Comparison of ENCODE assay signal across 13 cellular contexts in the genomic region with DNA sequence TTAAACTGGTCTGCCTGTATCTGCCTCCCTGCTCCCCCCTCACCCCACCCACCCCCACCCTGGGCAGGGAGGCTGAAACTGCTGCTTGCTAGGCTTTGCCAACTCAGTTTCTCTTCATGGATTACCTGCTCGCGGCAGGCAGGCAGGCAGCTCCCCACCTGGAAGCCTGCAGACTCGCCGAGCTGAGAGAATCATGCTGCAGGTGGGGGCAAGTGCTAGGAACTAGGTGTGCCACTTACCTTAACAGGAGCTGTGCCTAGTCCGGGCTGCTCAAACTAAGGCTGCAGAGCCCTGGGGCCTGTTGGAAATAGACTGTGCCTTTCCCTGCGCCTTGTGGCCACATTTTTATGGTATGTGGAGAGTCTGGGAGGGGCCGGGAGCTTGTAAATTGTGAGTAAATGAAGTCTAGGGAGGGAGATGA. TPM values are rescaled to one million over a fixed set of nuclear protein-coding genes. Genes with fewer than 3 reads are reported as not detected.
DNase-seq lines count a peak whose midpoint lies in the region; ATAC-seq, FAIRE-seq and TF ChIP-seq lines count a peak whose summit lies in the region.
"Had no signal": no experiment of that assay in that cellular context is flagged by ENCODE, and none has a peak within 500 bp of the region (broad histone marks: within the 10 kb centered on the region; RNA-seq: fewer than 3 reads in every experiment).

No MANE protein-coding gene starts in this region.

- no peak overlapping the region for H3K4me3 ChIP-seq in subcutaneous abdominal adipose tissue (ENCODE audit: low read depth in 1 of 5, low read length in 5 of 5)

- H3K36me3 ChIP-seq in subcutaneous abdominal adipose tissue (ENCODE audit: control insufficient read depth in 5 of 5, insufficient read depth in 5 of 5, low read length in 5 of 5) = peaks cover 0 to 3% (median 0%) of the 10 kb centered on the region in 5 donors

- no peak for TF ChIP-seq POLR2A in GM12892 (IDR thresholded peaks at IDR 0.05; ENCODE audit: low read depth, low read length)

- peak; percentile 9 for ATAC-seq in activated CD8-positive, alpha-beta memory T cell treated with anti-CD3 and anti-CD28 coated beads, Interleukin-2, amount 10 ng/mL, durations not matched to agents 7 days and 5 days
- ATAC-seq in foreskin keratinocyte = peak; percentile 54
- ATAC-seq in GM21526 (IDR thresholded peaks at IDR 0.05; ENCODE audit: low FRiP score, unreplicated experiment) = no peak
- ATAC-seq: HCT116 had no signal

- peak; percentile 12 for TF ChIP-seq CTCF in foreskin keratinocyte (conservative IDR thresholded peaks at IDR 0.05)

- peak overlapping the region; percentile 21 for H3K4me3 Mint-ChIP-seq in activated CD8-positive, alpha-beta memory T cell treated with anti-CD3 and anti-CD28 coated beads, Interleukin-2, amount 10 ng/mL, durations not matched to agents 7 days and 5 days
- no peak overlapping the region for H3K4me3 Mint-ChIP-seq in activated CD4-positive, alpha-beta memory T cell treated with anti-CD3 and anti-CD28 coated beads for 36 hours
- H3K4me3 Mint-ChIP-seq: dendritic cell treated with granulocyte-macrophage colony-stimulating factor and Interleukin-4, amounts not matched to agents 40 ng/mL and 50 ng/mL, for 4 days had no signal

- intact Hi-C loops in activated CD4-positive, alpha-beta memory T cell treated with anti-CD3 and anti-CD28 coated beads for 36 hours (cut with micrococcal nuclease) = no loop called here

- no peak for DNase-seq in activated CD8-positive, alpha-beta memory T cell treated with anti-CD3 and anti-CD28 coated beads, Interleukin-2, amount 10 ng/mL, durations not matched to agents 7 days and 5 days
- DNase-seq in activated CD8-positive, alpha-beta memory T cell treated with anti-CD3 and anti-CD28 coated beads, Interleukin-2, amount 50 U/mL, for 4 hours = no peak
- no peak for DNase-seq in activated CD4-positive, alpha-beta memory T cell treated with anti-CD3 and anti-CD28 coated beads for 36 hours
- DNase-seq in foreskin keratinocyte (peak in 1 of 2 donors; percentile 68), GM12892 (ENCODE audit: insufficient read length) (no peak)
- DNase-seq in effector CD8-positive, alpha-beta T cell (lab: John Stamatoyannopoulos, UW) = no peak
- DNase-seq: NCI-H1092, NCI-H82 had no signal

- H3K27ac ChIP-seq in foreskin keratinocyte (no peak overlapping the region), subcutaneous abdominal adipose tissue (ENCODE audit: low read depth, low read length) (peak overlapping the region; percentile 77)

- H3K4me1 ChIP-seq in foreskin keratinocyte (peaks cover 13% of the 10 kb centered on the region), subcutaneous abdominal adipose tissue (ENCODE audit: control insufficient read depth in 5 of 5, insufficient read depth in 5 of 5, low read length in 5 of 5) (peaks cover 23 to 73% (median 70%) of the 10 kb centered on the region in 5 donors)

- CTCF ChIA-PET in activated CD8-positive, alpha-beta memory T cell treated with anti-CD3 and anti-CD28 coated beads, Interleukin-2, amount 10 ng/mL, durations not matched to agents 7 days and 5 days (lab: Charles Lee) = interaction anchor here (0.8 to 6.5 kb wide), 4 partner anchors 18 to 77 kb away, joined by 3 to 44 read pairs (median 5); a partner anchor contains a TSS
- CTCF ChIA-PET in activated CD4-positive, alpha-beta memory T cell treated with anti-CD3 and anti-CD28 coated beads for 36 hours (lab: Charles Lee) = interaction anchor here (0.5 to 1.9 kb wide), 3 partner anchors 32 to 130 kb away, joined by 3 to 9 read pairs (median 4); a partner anchor contains a TSS

- H3K27me3 Mint-ChIP-seq in activated CD8-positive, alpha-beta memory T cell treated with anti-CD3 and anti-CD28 coated beads, Interleukin-2, amount 10 ng/mL, durations not matched to agents 7 days and 5 days = no peaks in the 10 kb centered on the region
- H3K27me3 Mint-ChIP-seq in activated CD4-positive, alpha-beta memory T cell treated with anti-CD3 and anti-CD28 coated beads for 36 hours = no peaks in the 10 kb centered on the region
- H3K27me3 Mint-ChIP-seq: dendritic cell treated with granulocyte-macrophage colony-stimulating factor and Interleukin-4, amounts not matched to agents 40 ng/mL and 50 ng/mL, for 4 days had no signal

- no peak for FAIRE-seq in GM12892 (lab: Jason Lieb, UNC)

- peaks cover 22% of the 10 kb centered on the region for H3K36me3 Mint-ChIP-seq in activated CD8-positive, alpha-beta memory T cell treated with anti-CD3 and anti-CD28 coated beads, Interleukin-2, amount 10 ng/mL, durations not matched to agents 7 days and 5 days
- H3K36me3 Mint-ChIP-seq in activated CD4-positive, alpha-beta memory T cell treated with anti-CD3 and anti-CD28 coated beads for 36 hours = peaks cover 10% of the 10 kb centered on the region

- H3K9me3 ChIP-seq in subcutaneous abdominal adipose tissue (ENCODE audit: control insufficient read depth in 5 of 5, low read length in 5 of 5) = no peaks in the 10 kb centered on the region

- no peaks in the 10 kb centered on the region for H3K27me3 ChIP-seq in foreskin keratinocyte
- no peaks in the 10 kb centered on the region for H3K27me3 ChIP-seq in subcutaneous abdominal adipose tissue (ENCODE audit: control insufficient read depth in 5 of 5, insufficient read depth in 4 of 5, low read length in 5 of 5)

- POLR2A ChIA-PET in activated CD4-positive, alpha-beta memory T cell treated with anti-CD3 and anti-CD28 coated beads for 36 hours (lab: Charles Lee) = interaction anchor here (0.6 to 0.9 kb wide), 2 partner anchors 19 to 32 kb away, joined by 3 read pairs; no protein-coding TSS in a partner anchor

- H3K9ac ChIP-seq in subcutaneous abdominal adipose tissue (ENCODE audit: low read length in 5 of 5) = peak overlapping the region in 3 of 5 donors; percentile 5 to 54 (median 48)

- no peaks in the 10 kb centered on the region for H3K9me3 Mint-ChIP-seq in activated CD8-positive, alpha-beta memory T cell treated with anti-CD3 and anti-CD28 coated beads, Interleukin-2, amount 10 ng/mL, durations not matched to agents 7 days and 5 days (ENCODE audit: low read depth)
- no peaks in the 10 kb centered on the region for H3K9me3 Mint-ChIP-seq in activated CD4-positive, alpha-beta memory T cell treated with anti-CD3 and anti-CD28 coated beads for 36 hours
- H3K9me3 Mint-ChIP-seq: dendritic cell treated with granulocyte-macrophage colony-stimulating factor and Interleukin-4, amounts not matched to agents 40 ng/mL and 50 ng/mL, for 4 days had no signal

- peaks cover 80% of the 10 kb centered on the region for H3K4me1 Mint-ChIP-seq in activated CD8-positive, alpha-beta memory T cell treated with anti-CD3 and anti-CD28 coated beads, Interleukin-2, amount 10 ng/mL, durations not matched to agents 7 days and 5 days
- peaks cover 84% of the 10 kb centered on the region for H3K4me1 Mint-ChIP-seq in activated CD4-positive, alpha-beta memory T cell treated with anti-CD3 and anti-CD28 coated beads for 36 hours (ENCODE audit: low read depth)

- peak overlapping the region; percentile 80 for H3K27ac Mint-ChIP-seq in activated CD8-positive, alpha-beta memory T cell treated with anti-CD3 and anti-CD28 coated beads, Interleukin-2, amount 10 ng/mL, durations not matched to agents 7 days and 5 days
- H3K27ac Mint-ChIP-seq in activated CD4-positive, alpha-beta memory T cell treated with anti-CD3 and anti-CD28 coated beads for 36 hours = peak overlapping the region; percentile 39

RNA-seq across cellular contexts. Expression of a gene that starts 30.3 kb away (rescaled TPM):
- total RNA-seq in activated CD8-positive, alpha-beta memory T cell treated with anti-CD3 and anti-CD28 coated beads, Interleukin-2, amount 10 ng/mL, durations not matched to agents 7 days and 5 days = 10 to 100 TPM; 57.2 to 57.9 TPM
- total RNA-seq in activated CD4-positive, alpha-beta memory T cell treated with anti-CD3 and anti-CD28 coated beads for 36 hours = 10 to 100 TPM; 20.0 to 29.0 TPM
- total RNA-seq in foreskin keratinocyte = 35.1 and 35.8 TPM in 2 replicates
- polyA plus RNA-seq in foreskin keratinocyte = 14.9 and 17.6 TPM in 2 replicates
- 10.8 TPM for polyA plus RNA-seq in GM12892 (2012; ENCODE audit: missing spikeins)

RNA-seq across cellular contexts. Expression of a gene that starts 47.8 kb away (rescaled TPM):
- under 1 TPM; 0.16 to 0.47 TPM for total RNA-seq in activated CD8-positive, alpha-beta memory T cell treated with anti-CD3 and anti-CD28 coated beads, Interleukin-2, amount 10 ng/mL, durations not matched to agents 7 days and 5 days
- total RNA-seq in activated CD4-positive, alpha-beta memory T cell treated with anti-CD3 and anti-CD28 coated beads for 36 hours = under 1 TPM; 0.21 to 0.27 TPM
- 1.5 and 1.8 TPM in 2 replicates for total RNA-seq in foreskin keratinocyte
- polyA plus RNA-seq in foreskin keratinocyte = 1.7 and 1.8 TPM in 2 replicates
- polyA plus RNA-seq in GM12892 (2012; ENCODE audit: missing spikeins) = 0.40 TPM
- total RNA-seq: T-helper 1 cell treated with Interleukin-12 subunit alpha and Interleukin-12 subunit beta and Interleukin-4 antibody, amounts not matched to agents 30 ng/mL and 1 ng/mL, for 36 hours had no signal

RNA-seq across cellular contexts. Expression of a gene that starts 55.9 kb away (rescaled TPM):
- 10 to 100 TPM; 53.4 to 55.8 TPM for total RNA-seq in activated CD8-positive, alpha-beta memory T cell treated with anti-CD3 and anti-CD28 coated beads, Interleukin-2, amount 10 ng/mL, durations not matched to agents 7 days and 5 days
- 10 to 100 TPM; 27.9 to 29.3 TPM for total RNA-seq in activated CD4-positive, alpha-beta memory T cell treated with anti-CD3 and anti-CD28 coated beads for 36 hours
- 20.6 and 26.6 TPM in 2 replicates for total RNA-seq in foreskin keratinocyte
- polyA plus RNA-seq in foreskin keratinocyte = 24.4 and 29.0 TPM in 2 replicates
- 13.5 TPM for polyA plus RNA-seq in GM12892 (2012; ENCODE audit: missing spikeins)
